7 cellular contexts compared by ENCODE assay signal in the genomic region with DNA sequence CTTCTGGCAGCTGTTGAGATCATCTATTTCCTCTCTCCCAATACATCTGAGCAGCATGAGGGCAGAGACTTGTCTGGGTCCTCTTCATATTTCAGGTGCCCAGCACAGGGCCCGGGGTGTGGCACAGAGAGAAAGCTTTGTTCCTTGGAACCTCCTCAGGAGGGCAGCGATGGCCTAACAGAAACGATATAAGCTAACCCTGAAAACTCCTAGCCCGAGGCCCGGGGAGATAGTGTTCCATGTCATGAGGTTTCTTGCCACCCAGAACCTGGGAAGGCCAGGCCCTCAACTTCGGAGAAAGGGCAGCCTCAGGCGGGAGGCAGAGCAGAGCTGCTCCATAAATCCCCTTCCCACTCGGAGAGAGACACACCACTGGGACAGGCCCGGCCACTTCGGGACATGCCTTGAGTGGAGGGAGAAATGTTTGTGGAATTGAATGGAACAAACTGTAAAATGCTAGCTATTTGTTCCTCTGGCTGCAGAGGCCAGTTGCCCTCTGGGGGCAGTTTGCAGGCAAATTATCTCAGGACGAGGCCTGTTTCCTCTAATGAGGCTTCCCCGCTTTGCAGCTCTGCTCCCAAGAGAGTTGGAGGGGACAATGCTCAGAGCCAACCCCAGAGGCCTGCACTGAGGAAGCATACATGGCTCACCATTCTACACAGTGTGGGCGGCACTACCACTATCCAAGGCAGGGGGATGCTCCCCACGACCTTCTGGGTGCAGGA. TPM values are rescaled to one million over a fixed set of nuclear protein-coding genes. Genes with fewer than 3 reads are reported as not detected.
A peak's percentile ranks its signal among the peaks of the same experiment; 100 is the strongest.
DNase-seq lines count a peak whose midpoint lies in the region; TF ChIP-seq lines count a peak whose summit lies in the region.

No MANE protein-coding gene starts in this region.

- peaks cover 68% of the 10 kb centered on the region for H3K4me1 Mint-ChIP-seq in osteocyte (ENCODE audit: unreplicated experiment)

- no peak overlapping the region for H3K4me3 Mint-ChIP-seq in osteocyte (ENCODE audit: unreplicated experiment)

- H3K4me1 ChIP-seq in duodenal mucosa (ENCODE audit: control insufficient read depth in 1 of 2, insufficient read depth in 2 of 2, low read length in 2 of 2), result peaks cover 95% of the 10 kb centered on the region in 2 donors

- H3K27ac ChIP-seq in duodenal mucosa (ENCODE audit: low read depth, low read length), result peak overlapping the region; percentile 60

- H3K9me3 ChIP-seq in duodenal mucosa (ENCODE audit: control insufficient read depth in 1 of 2, low read length in 2 of 2), result no peaks in the 10 kb centered on the region

- in situ Hi-C loops in GM18951 (cut with MboI; ENCODE audit: low sequenced_read_pairs, unreplicated experiment), result no loop called here

- peak; percentile 28 to 43 for DNase-seq in NOMO-1 (lab: John Stamatoyannopoulos, UW; ENCODE audit: unreplicated experiment in 2 of 2)
- DNase-seq in osteocyte (ENCODE audit: extremely low spot score, unreplicated experiment), result no peak
- DNase-seq in NCI-H146 (lab: John Stamatoyannopoulos, UW), result no peak
- DNase-seq in cerebellum (ENCODE audit: low spot score), result no peak
- DNase-seq in nucleus accumbens (lab: John Stamatoyannopoulos, UW), result no peak

- no peaks in the 10 kb centered on the region for H3K9me3 Mint-ChIP-seq in osteocyte (ENCODE audit: unreplicated experiment)

- H3K4me3 ChIP-seq in duodenal mucosa (ENCODE audit: low read depth in 1 of 2, low read length in 2 of 2), result peak overlapping the region; percentile 42 to 48

- no peaks in the 10 kb centered on the region for H3K27me3 ChIP-seq in duodenal mucosa (ENCODE audit: control insufficient read depth in 1 of 2, insufficient read depth in 2 of 2, low read length in 2 of 2)

- H3K36me3 Mint-ChIP-seq in osteocyte (ENCODE audit: unreplicated experiment), result no peaks in the 10 kb centered on the region

- peak; percentile 14 for TF ChIP-seq POLR2A in GM18951 (IDR thresholded peaks at IDR 0.05; ENCODE audit: extremely low read depth, insufficient read depth, insufficient read length)

- H3K27me3 Mint-ChIP-seq in osteocyte (ENCODE audit: unreplicated experiment), result no peaks in the 10 kb centered on the region

- H3K27ac Mint-ChIP-seq in osteocyte (ENCODE audit: unreplicated experiment), result peak overlapping the region; percentile 90

- H3K36me3 ChIP-seq in duodenal mucosa (ENCODE audit: control insufficient read depth in 1 of 2, insufficient read depth in 2 of 2, low read length in 2 of 2), result no peaks in the 10 kb centered on the region

- H3K9ac ChIP-seq in duodenal mucosa (ENCODE audit: low read depth in 1 of 2, low read length in 2 of 2), result peak overlapping the region; percentile 39

- peak; percentile 23 for TF ChIP-seq CTCF in osteocyte (IDR thresholded peaks at IDR 0.05)

RNA-seq across cellular contexts. Expression of gene ARRB1, which starts 11.6 kb away (rescaled TPM):
- total RNA-seq in osteocyte (11.3 and 13.2 TPM in 2 replicates), cerebellum (48.4 TPM)

RNA-seq across cellular contexts. Expression of gene RPS3, which starts 59.5 kb away (rescaled TPM):
- total RNA-seq in osteocyte (2,093 and 2,150 TPM in 2 replicates), cerebellum (564 TPM)

Comparison
In these comparisons a context has a peak if more than half of its experiments do, and no peak if none do; other contexts are left out.
1. DNase-seq: peak in NOMO-1 (2 of 2); none in osteocyte (single experiment), NCI-H146 (single experiment), cerebellum (single experiment) and nucleus accumbens (0 of 56).